Comparison of ENCODE assay signal across 8 cellular contexts in the genomic region with DNA sequence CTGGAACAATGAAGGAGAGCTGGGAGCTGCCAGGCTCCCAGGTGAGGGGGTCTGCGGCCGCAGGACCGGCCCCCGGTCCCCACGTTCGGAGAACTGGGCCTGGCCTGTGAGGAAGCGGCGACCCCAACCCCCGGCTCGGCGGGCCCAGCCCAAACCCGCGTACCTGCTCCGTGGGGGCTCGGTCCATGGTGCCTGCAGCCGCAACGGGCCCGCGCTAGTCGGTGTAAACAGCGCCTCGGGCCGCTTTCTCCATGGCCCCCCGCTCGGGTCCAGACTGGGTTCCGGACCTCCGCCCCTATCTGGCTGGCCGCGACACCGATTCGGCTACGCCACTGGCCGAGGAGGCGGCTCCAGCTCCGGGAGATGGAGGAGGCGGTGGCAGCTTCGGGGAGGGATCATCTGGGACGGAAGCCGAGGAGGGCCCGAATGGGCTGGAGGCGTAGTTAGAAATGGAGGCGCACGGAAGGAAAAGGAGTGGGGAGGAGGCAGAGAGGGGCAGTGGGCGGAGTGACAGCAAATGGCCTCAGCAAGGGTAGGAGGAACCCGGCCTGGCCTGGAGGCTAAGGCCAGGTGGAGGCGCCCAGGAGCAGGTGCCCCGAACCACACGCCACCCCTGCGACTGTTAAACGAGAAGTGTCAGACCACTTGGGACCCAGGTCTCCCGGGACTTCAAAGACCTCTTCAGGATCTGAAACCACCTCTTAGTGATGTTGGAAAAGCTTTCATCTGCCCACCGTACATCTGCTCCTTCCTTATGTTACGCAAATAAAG. TPM values are rescaled to one million over a fixed set of nuclear protein-coding genes. Genes with fewer than 3 reads are reported as not detected.
DNase-seq lines count a peak whose midpoint lies in the region; ATAC-seq and TF ChIP-seq lines count a peak whose summit lies in the region.

A gene with protein sequence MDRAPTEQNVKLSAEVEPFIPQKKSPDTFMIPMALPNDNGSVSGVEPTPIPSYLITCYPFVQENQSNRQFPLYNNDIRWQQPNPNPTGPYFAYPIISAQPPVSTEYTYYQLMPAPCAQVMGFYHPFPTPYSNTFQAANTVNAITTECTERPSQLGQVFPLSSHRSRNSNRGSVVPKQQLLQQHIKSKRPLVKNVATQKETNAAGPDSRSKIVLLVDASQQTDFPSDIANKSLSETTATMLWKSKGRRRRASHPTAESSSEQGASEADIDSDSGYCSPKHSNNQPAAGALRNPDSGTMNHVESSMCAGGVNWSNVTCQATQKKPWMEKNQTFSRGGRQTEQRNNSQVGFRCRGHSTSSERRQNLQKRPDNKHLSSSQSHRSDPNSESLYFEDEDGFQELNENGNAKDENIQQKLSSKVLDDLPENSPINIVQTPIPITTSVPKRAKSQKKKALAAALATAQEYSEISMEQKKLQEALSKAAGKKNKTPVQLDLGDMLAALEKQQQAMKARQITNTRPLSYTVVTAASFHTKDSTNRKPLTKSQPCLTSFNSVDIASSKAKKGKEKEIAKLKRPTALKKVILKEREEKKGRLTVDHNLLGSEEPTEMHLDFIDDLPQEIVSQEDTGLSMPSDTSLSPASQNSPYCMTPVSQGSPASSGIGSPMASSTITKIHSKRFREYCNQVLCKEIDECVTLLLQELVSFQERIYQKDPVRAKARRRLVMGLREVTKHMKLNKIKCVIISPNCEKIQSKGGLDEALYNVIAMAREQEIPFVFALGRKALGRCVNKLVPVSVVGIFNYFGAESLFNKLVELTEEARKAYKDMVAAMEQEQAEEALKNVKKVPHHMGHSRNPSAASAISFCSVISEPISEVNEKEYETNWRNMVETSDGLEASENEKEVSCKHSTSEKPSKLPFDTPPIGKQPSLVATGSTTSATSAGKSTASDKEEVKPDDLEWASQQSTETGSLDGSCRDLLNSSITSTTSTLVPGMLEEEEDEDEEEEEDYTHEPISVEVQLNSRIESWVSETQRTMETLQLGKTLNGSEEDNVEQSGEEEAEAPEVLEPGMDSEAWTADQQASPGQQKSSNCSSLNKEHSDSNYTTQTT (minus strand): TSS at position 334 of the 771 bp plus-strand sequence. CDS start 147 bp downstream, at position 187.

- CTCF ChIA-PET in CD8-positive, alpha-beta memory T cell (lab: Charles Lee), result interaction anchor here (0.9 to 1.7 kb wide), 4 partner anchors 12 to 168 kb away, joined by 3 to 4 read pairs (median 4); a partner anchor contains a TSS
- CTCF ChIA-PET in activated CD8-positive, alpha-beta T cell treated with anti-CD3 and anti-CD28 coated beads, Interleukin-2, amount 10 ng/mL, durations not matched to agents 7 days and 5 days (lab: Charles Lee), result interaction anchor here (0.8 to 3.4 kb wide), 12 partner anchors 10 to 425 kb away, joined by 3 to 15 read pairs (median 4); a partner anchor contains a TSS

- WGBS in lung, 2 donors, result 1 to 2% methylated on average over 53 of the region's 53 CpGs

- no peaks in the 10 kb centered on the region for H3K27me3 Mint-ChIP-seq in CD8-positive, alpha-beta memory T cell
- no peaks in the 10 kb centered on the region for H3K27me3 Mint-ChIP-seq in activated CD8-positive, alpha-beta T cell treated with anti-CD3 and anti-CD28 coated beads, Interleukin-2, amount 10 ng/mL, durations not matched to agents 7 days and 5 days (ENCODE audit: low read depth)

- POLR2A ChIA-PET in CD8-positive, alpha-beta memory T cell (lab: Charles Lee), result interaction anchor here (0.5 to 2.1 kb wide), 6 partner anchors 109 to 715 kb away, joined by 3 to 9 read pairs (median 4); a partner anchor contains a TSS
- POLR2A ChIA-PET in activated CD8-positive, alpha-beta T cell treated with anti-CD3 and anti-CD28 coated beads, Interleukin-2, amount 10 ng/mL, durations not matched to agents 7 days and 5 days (lab: Charles Lee), result interaction anchor here (0.6 to 2.2 kb wide), 8 partner anchors 81 to 445 kb away, joined by 3 to 17 read pairs (median 4); a partner anchor contains a TSS

- peak; percentile 95 for ATAC-seq in GM19452 (IDR thresholded peaks at IDR 0.05; ENCODE audit: unreplicated experiment)
- ATAC-seq in activated CD8-positive, alpha-beta T cell treated with anti-CD3 and anti-CD28 coated beads, Interleukin-2, amount 10 ng/mL, durations not matched to agents 7 days and 5 days, result peak; percentile 95
- peak; percentile 93 for ATAC-seq in lung (ENCODE audit: insufficient read depth, low FRiP score)

- TF ChIP-seq CTCF in lung (IDR thresholded peaks at IDR 0.05; ENCODE audit: control extremely low read depth, extremely low read depth), result peak; percentile 22

- no peaks in the 10 kb centered on the region for H3K9me3 Mint-ChIP-seq in CD8-positive, alpha-beta memory T cell
- H3K9me3 Mint-ChIP-seq in activated CD8-positive, alpha-beta T cell treated with anti-CD3 and anti-CD28 coated beads, Interleukin-2, amount 10 ng/mL, durations not matched to agents 7 days and 5 days (ENCODE audit: insufficient read depth), result no peaks in the 10 kb centered on the region

- no peaks in the 10 kb centered on the region for H3K9me3 ChIP-seq in CD8-positive, alpha-beta memory T cell (ENCODE audit: low read length)
- H3K9me3 ChIP-seq in lung (ENCODE audit: control insufficient read depth in 2 of 2, insufficient read depth in 1 of 2, low read length in 1 of 2), result no peaks in the 10 kb centered on the region

- DNase-seq in CD8-positive, alpha-beta memory T cell, result peak; percentile 84 to 93 (median 89)
- DNase-seq in HK-2 (ENCODE audit: unreplicated experiment) (peak; percentile 86), NCI-H82 treated with DMSO at 0.1 percent for 48 hours (lab: John Stamatoyannopoulos, UW; ENCODE audit: unreplicated experiment) (peak; percentile 82), lung (ENCODE audit: low spot score) (peak; percentile 97)
- DNase-seq in activated CD8-positive, alpha-beta T cell treated with anti-CD3 and anti-CD28 coated beads, Interleukin-2, amount 10 ng/mL, durations not matched to agents 7 days and 5 days, result peak; percentile 94
- peak; percentile 88 for DNase-seq in effector CD4-positive, alpha-beta T cell
- DNase-seq in stimulated activated CD4-positive, alpha-beta T cell treated with anti-CD3 and anti-CD28 coated beads, TNF-alpha, amount 100 ng/mL, for 4 hours (ENCODE audit: low read depth in 3 of 3), result peak; percentile 79 to 83 (median 82)

- peak within 1 kb of the TSS; percentile 87 to 98 (median 96) for H3K4me3 Mint-ChIP-seq in CD8-positive, alpha-beta memory T cell
- H3K4me3 Mint-ChIP-seq in activated CD8-positive, alpha-beta T cell treated with anti-CD3 and anti-CD28 coated beads, Interleukin-2, amount 10 ng/mL, durations not matched to agents 7 days and 5 days, result peak within 1 kb of the TSS; percentile 94

- no peaks in the 10 kb centered on the region for H3K36me3 ChIP-seq in CD8-positive, alpha-beta memory T cell (ENCODE audit: insufficient read depth, low read length)
- H3K36me3 ChIP-seq in lung (ENCODE audit: control insufficient read depth in 2 of 2, insufficient read depth in 2 of 2, low read length in 2 of 2), result no peaks in the 10 kb centered on the region

- peak within 1 kb of the TSS; percentile 91 for H3K4me3 ChIP-seq in CD8-positive, alpha-beta memory T cell (ENCODE audit: low read length)
- H3K4me3 ChIP-seq in lung, result peak within 1 kb of the TSS; percentile 82

- H3K27ac Mint-ChIP-seq in CD8-positive, alpha-beta memory T cell, result peak within 1 kb of the TSS; percentile 82 to 96 (median 93)
- peak within 1 kb of the TSS; percentile 86 for H3K27ac Mint-ChIP-seq in activated CD8-positive, alpha-beta T cell treated with anti-CD3 and anti-CD28 coated beads, Interleukin-2, amount 10 ng/mL, durations not matched to agents 7 days and 5 days

- H3K4me1 Mint-ChIP-seq in CD8-positive, alpha-beta memory T cell, result peaks cover 33 to 46% (median 41%) of the 10 kb centered on the region in 3 donors
- peaks cover 24% of the 10 kb centered on the region for H3K4me1 Mint-ChIP-seq in activated CD8-positive, alpha-beta T cell treated with anti-CD3 and anti-CD28 coated beads, Interleukin-2, amount 10 ng/mL, durations not matched to agents 7 days and 5 days (ENCODE audit: low read depth)

- peaks cover 0 to 11% (median 5%) of the 10 kb centered on the region in 3 donors for H3K36me3 Mint-ChIP-seq in CD8-positive, alpha-beta memory T cell
- H3K36me3 Mint-ChIP-seq in activated CD8-positive, alpha-beta T cell treated with anti-CD3 and anti-CD28 coated beads, Interleukin-2, amount 10 ng/mL, durations not matched to agents 7 days and 5 days (ENCODE audit: low read depth), result no peaks in the 10 kb centered on the region

- H3K27me3 ChIP-seq in CD8-positive, alpha-beta memory T cell (ENCODE audit: insufficient read depth, low read length, poor library complexity, severe bottlenecking), result no peaks in the 10 kb centered on the region
- H3K27me3 ChIP-seq in lung (ENCODE audit: control insufficient read depth, insufficient read depth), result no peaks in the 10 kb centered on the region

- H3K27ac ChIP-seq in CD8-positive, alpha-beta memory T cell (ENCODE audit: low read depth, low read length), result peak within 1 kb of the TSS; percentile 80
- peak within 1 kb of the TSS; percentile 90 to 93 for H3K27ac ChIP-seq in lung (ENCODE audit: low read depth in 1 of 2, low read length in 1 of 2)

- H3K4me1 ChIP-seq in CD8-positive, alpha-beta memory T cell (ENCODE audit: insufficient read depth, low read length), result peaks cover 27% of the 10 kb centered on the region
- peaks cover 0 to 6% of the 10 kb centered on the region in 2 donors for H3K4me1 ChIP-seq in lung (ENCODE audit: control insufficient read depth in 2 of 2, insufficient read depth in 2 of 2, low read length in 2 of 2)

RNA-seq across cellular contexts. Expression of the gene that starts here (rescaled TPM):
- 10 to 100 TPM; 27.2 to 28.1 TPM for total RNA-seq in CD8-positive, alpha-beta memory T cell
- polyA plus RNA-seq in CD8-positive, alpha-beta memory T cell, result 24.7 TPM
- 10 to 100 TPM; 28.3 to 29.2 TPM for total RNA-seq in activated CD8-positive, alpha-beta T cell treated with anti-CD3 and anti-CD28 coated beads, Interleukin-2, amount 10 ng/mL, durations not matched to agents 7 days and 5 days
- 100 to 1,000 TPM in 1 of 2 donors, 10 to 100 TPM in 1; 72.9 to 678 TPM for total RNA-seq in lung
- 10 to 100 TPM; 16.2 to 30.5 TPM for polyA plus RNA-seq in lung

Comparison
In these comparisons a context has a peak if more than half of its experiments do, and no peak if none do; other contexts are left out.
1. Peak in every context shown above with its lines: DNase-seq, ATAC-seq, H3K4me3 ChIP-seq and H3K27ac ChIP-seq.